In the genomic region with DNA sequence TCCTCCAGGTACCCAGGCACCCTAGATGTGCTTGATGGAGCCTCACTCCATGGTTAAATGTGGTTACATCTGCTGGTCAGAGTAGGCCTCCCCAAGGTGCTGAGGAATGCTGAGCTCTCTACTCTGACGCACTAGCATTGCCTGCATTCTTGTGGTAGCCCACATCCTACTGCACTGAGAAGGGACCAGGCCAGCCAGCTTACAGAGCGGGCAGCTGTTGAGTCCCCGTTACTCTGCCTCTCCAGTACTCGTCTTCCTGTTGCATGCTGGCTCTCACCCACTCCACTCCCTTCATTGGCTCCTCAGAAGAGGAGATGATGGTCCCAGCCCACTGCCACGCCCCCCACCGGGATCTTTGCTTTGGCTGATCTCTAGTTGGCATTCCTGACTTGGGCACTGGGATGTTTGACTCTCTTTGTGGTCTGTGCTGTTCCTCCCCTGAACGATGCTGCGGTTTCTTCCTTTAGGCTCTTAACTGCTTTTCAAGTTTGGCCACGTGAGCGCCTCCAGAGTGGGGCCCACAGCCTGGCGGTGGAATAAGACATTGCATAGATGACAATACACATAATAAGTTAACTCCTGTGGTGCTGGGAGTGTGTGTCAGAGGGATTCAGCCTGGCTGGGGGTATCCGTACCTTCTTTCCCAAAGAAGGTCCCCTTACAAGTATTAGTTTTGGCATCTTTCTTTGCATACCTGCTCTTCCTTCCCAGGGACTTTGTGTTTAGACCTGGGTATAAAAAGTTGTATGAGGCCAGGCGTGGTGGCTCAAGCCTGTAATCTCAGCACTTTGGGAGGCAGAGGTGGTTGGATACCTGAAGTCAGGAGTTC, we compare ENCODE assay signal across 8 cellular contexts. TPM values are rescaled to one million over a fixed set of nuclear protein-coding genes. Genes with fewer than 3 reads are reported as not detected.
DNase-seq lines count a peak whose midpoint lies in the region; ATAC-seq and TF ChIP-seq lines count a peak whose summit lies in the region.

No MANE protein-coding gene starts in this region.

- no peaks in the 10 kb centered on the region for H4K20me1 ChIP-seq in MM.1S (ENCODE audit: insufficient read depth, low read length)

- CTCF ChIA-PET in activated CD8-positive, alpha-beta T cell treated with anti-CD3 and anti-CD28 coated beads for 36 hours (lab: Charles Lee), result interaction anchor here (1.0 to 3.7 kb wide), 4 partner anchors 12 to 199 kb away, joined by 3 to 24 read pairs (median 6); no protein-coding TSS in a partner anchor

- H3K9me3 ChIP-seq in MM.1S (replicated peaks; ENCODE audit: insufficient read depth, low read length), result no peaks in the 10 kb centered on the region

- no peaks in the 10 kb centered on the region for H3K27me3 Mint-ChIP-seq in activated CD8-positive, alpha-beta T cell treated with anti-CD3 and anti-CD28 coated beads for 36 hours

- intact Hi-C loops in activated CD8-positive, alpha-beta T cell treated with anti-CD3 and anti-CD28 coated beads for 36 hours (cut with micrococcal nuclease), result loop anchor here (2.0 kb wide), 1 partner anchor 27 kb away; no protein-coding TSS in a partner anchor

- H3K9me2 ChIP-seq in MM.1S (replicated peaks; ENCODE audit: insufficient read depth, low read length), result no peaks in the 10 kb centered on the region

- no peaks in the 10 kb centered on the region for H3K79me2 ChIP-seq in MM.1S (ENCODE audit: low read length)

- ATAC-seq in GM21381 (IDR thresholded peaks at IDR 0.05; ENCODE audit: unreplicated experiment) (peak; percentile 86), GM21717 (IDR thresholded peaks at IDR 0.05; ENCODE audit: unreplicated experiment) (no peak)
- peak; percentile 95 for ATAC-seq in activated CD8-positive, alpha-beta T cell treated with anti-CD3 and anti-CD28 coated beads for 36 hours

- H3K9ac ChIP-seq in MM.1S (ENCODE audit: low read length), result peak overlapping the region; percentile 51

- H3K9me3 Mint-ChIP-seq in activated CD8-positive, alpha-beta T cell treated with anti-CD3 and anti-CD28 coated beads for 36 hours, result peaks cover 2% of the 10 kb centered on the region

- H3K27ac Mint-ChIP-seq in activated CD8-positive, alpha-beta T cell treated with anti-CD3 and anti-CD28 coated beads for 36 hours, result peak overlapping the region; percentile 92

- DNase-seq in AG10803 (ENCODE audit: low read depth) (peak; percentile 100), MM.1S (peak; percentile 98), epithelial cell of esophagus (ENCODE audit: low read depth) (peak; percentile 97), smooth muscle cell of the brain vasculature (ENCODE audit: low read depth, low spot score) (peak; percentile 99), inferior parietal cortex (ENCODE audit: extremely low spot score) (no peak)
- DNase-seq in activated CD8-positive, alpha-beta T cell treated with anti-CD3 and anti-CD28 coated beads for 36 hours, result peak; percentile 92

- H3K36me3 Mint-ChIP-seq in activated CD8-positive, alpha-beta T cell treated with anti-CD3 and anti-CD28 coated beads for 36 hours (ENCODE audit: low read depth), result no peaks in the 10 kb centered on the region

- H3K27ac ChIP-seq in MM.1S (ENCODE audit: low read length), result peak overlapping the region; percentile 96

- POLR2A ChIA-PET in activated CD8-positive, alpha-beta T cell treated with anti-CD3 and anti-CD28 coated beads for 36 hours (lab: Charles Lee), result interaction anchor here (0.7 to 1.5 kb wide), 4 partner anchors 10 to 250 kb away, joined by 3 to 6 read pairs (median 4); no protein-coding TSS in a partner anchor

- H3K4me2 ChIP-seq in MM.1S (ENCODE audit: low read depth, low read length), result peak overlapping the region; percentile 45

- peak overlapping the region; percentile 49 for H2AFZ ChIP-seq in MM.1S (ENCODE audit: low read length)

- no peaks in the 10 kb centered on the region for H3K27me3 ChIP-seq in MM.1S (replicated peaks; ENCODE audit: insufficient read depth, low read length)

- peak overlapping the region; percentile 58 for H3K4me3 Mint-ChIP-seq in activated CD8-positive, alpha-beta T cell treated with anti-CD3 and anti-CD28 coated beads for 36 hours

- H3K4me1 Mint-ChIP-seq in activated CD8-positive, alpha-beta T cell treated with anti-CD3 and anti-CD28 coated beads for 36 hours (ENCODE audit: low read depth), result peaks cover 43% of the 10 kb centered on the region

- H3K4me3 ChIP-seq in AG10803 (ENCODE audit: low read length) (no peak overlapping the region), MM.1S (ENCODE audit: low read length) (peak overlapping the region; percentile 40; the same call in 1 of the 2 replicates), epithelial cell of esophagus (ENCODE audit: low read length) (no peak overlapping the region)

- H3K4me1 ChIP-seq in MM.1S (ENCODE audit: low read length), result peaks cover 35% of the 10 kb centered on the region

- H3F3A ChIP-seq in MM.1S (ENCODE audit: insufficient read depth, low read length), result peaks cover 20% of the 10 kb centered on the region

- peak; percentile 67 for TF ChIP-seq CTCF in AG10803 (conservative IDR thresholded peaks at IDR 0.05; ENCODE audit: low read length)
- TF ChIP-seq CTCF in MM.1S (IDR thresholded peaks at IDR 0.05; ENCODE audit: low read length), result peak; percentile 73
- peak; percentile 80 for TF ChIP-seq CTCF in activated CD8-positive, alpha-beta T cell treated with anti-CD3 and anti-CD28 coated beads for 36 hours (IDR thresholded peaks at IDR 0.05)
- peak; percentile 52 for TF ChIP-seq CTCF in epithelial cell of esophagus (IDR thresholded peaks at IDR 0.05; ENCODE audit: insufficient read depth, low read depth, low read length, missing control alignments)

- no peaks in the 10 kb centered on the region for H3K36me3 ChIP-seq in MM.1S (replicated peaks; ENCODE audit: insufficient read depth, low read length)

RNA-seq across cellular contexts. Expression of gene AZIN2, which starts 18.6 kb away (rescaled TPM):
- 1 to 10 TPM; 2.5 TPM for total RNA-seq in activated CD8-positive, alpha-beta T cell treated with anti-CD3 and anti-CD28 coated beads for 36 hours
